ENCODE assay signal across 17 cellular contexts in genomic region chr10:132708936-132709335, GRCh38.
DNase-seq lines count a peak whose midpoint lies in the region; ATAC-seq and TF ChIP-seq lines count a peak whose summit lies in the region.
"Had no signal": no experiment of that assay in that cellular context is flagged by ENCODE, and none has a peak within 500 bp of the region (broad histone marks: within the 10 kb centered on the region; RNA-seq: fewer than 3 reads in every experiment).

No MANE protein-coding gene starts in this region.

- H3K9me3 Mint-ChIP-seq in CD14-positive monocyte (peaks cover 17 to 32% (median 20%) of the 10 kb centered on the region in 7 donors), endodermal cell (peaks cover 37% of the 10 kb centered on the region)

- H3K27me3 ChIP-seq in BE2C (no peaks in the 10 kb centered on the region), endodermal cell (ENCODE audit: control insufficient read depth, insufficient read depth, low read length, poor library complexity, severe bottlenecking) (no peaks in the 10 kb centered on the region)
- H3K27me3 ChIP-seq: SJSA1 had no signal

- H3K4me3 ChIP-seq in BE2C (ENCODE audit: low read depth, low read length), result no peak overlapping the region
- no peak overlapping the region for H3K4me3 ChIP-seq in endodermal cell (ENCODE audit: low read length)
- H3K4me3 ChIP-seq: GM12878, SJSA1 had no signal

- no peak overlapping the region for H3K27ac ChIP-seq in endodermal cell (ENCODE audit: low read depth, low read length)
- H3K27ac ChIP-seq: SJSA1 had no signal

- intact Hi-C loops in CD14-positive monocyte (cut with micrococcal nuclease) (no loop called here), posterior vena cava (cut with DNase I) (no loop called here)

- H3K36me3 ChIP-seq in BE2C, result no peaks in the 10 kb centered on the region
- no peaks in the 10 kb centered on the region for H3K36me3 ChIP-seq in endodermal cell (ENCODE audit: control insufficient read depth, insufficient read depth, low read length)

- ATAC-seq in GM21515 (IDR thresholded peaks at IDR 0.05; ENCODE audit: unreplicated experiment) (no peak), esophagus mucosa (no peak)
- ATAC-seq: GM12878, HCT116 had no signal

- no peak overlapping the region for H3K27ac Mint-ChIP-seq in CD14-positive monocyte
- no peak overlapping the region for H3K27ac Mint-ChIP-seq in endodermal cell

- H3K36me3 Mint-ChIP-seq in CD14-positive monocyte (peaks cover 77 to 89% of the 10 kb centered on the region in 2 donors), endodermal cell (ENCODE audit: low read depth) (peaks cover 55% of the 10 kb centered on the region)

- peaks cover 0 to 2% (median 0%) of the 10 kb centered on the region in 3 donors for H3K27me3 Mint-ChIP-seq in CD14-positive monocyte (ENCODE audit: low read depth in 3 of 3)
- no peaks in the 10 kb centered on the region for H3K27me3 Mint-ChIP-seq in endodermal cell (ENCODE audit: insufficient read depth)

- H3K9me3 ChIP-seq in BE2C (no peaks in the 10 kb centered on the region), endodermal cell (ENCODE audit: control insufficient read depth, low read length) (peaks cover 18% of the 10 kb centered on the region)

- H3K9ac ChIP-seq in endodermal cell (ENCODE audit: extremely low read depth, low read length, poor library complexity, severe bottlenecking), result no peak overlapping the region

- WGBS in endodermal cell (ENCODE audit: insufficient coverage in 1 of 2, insufficient read length in 1 of 2), 2 experiments, result 90% methylated on average over 2 to 4 of the region's 4 CpGs

- H3K4me1 ChIP-seq in BE2C (no peaks in the 10 kb centered on the region), endodermal cell (ENCODE audit: control insufficient read depth, insufficient read depth, low read length) (no peaks in the 10 kb centered on the region)

- no peak for TF ChIP-seq CTCF in BE2C (IDR thresholded peaks at IDR 0.05; ENCODE audit: low read depth, low read length)
- no peak for TF ChIP-seq CTCF in CD14-positive monocyte (IDR thresholded peaks at IDR 0.05)
- no peak for TF ChIP-seq CTCF in endodermal cell (conservative IDR thresholded peaks at IDR 0.05)

- DNase-seq in BE2C (peak; percentile 3), CD14-positive monocyte (ENCODE audit: low spot score) (peak; percentile 38), endodermal cell (peak; percentile 27), posterior vena cava (ENCODE audit: low spot score) (peak; percentile 23), AG08396 (ENCODE audit: low spot score) (no peak), C1 segment of cervical spinal cord (lab: John Stamatoyannopoulos, UW) (no peak)
- DNase-seq: COR-L47, DMS53, IMR-90, Kasumi-1, NCI-H1930, NCI-H2171 had no signal

- H3K4me3 Mint-ChIP-seq in CD14-positive monocyte (no peak overlapping the region), endodermal cell (no peak overlapping the region)

- no peaks in the 10 kb centered on the region for H3K4me1 Mint-ChIP-seq in CD14-positive monocyte
- no peaks in the 10 kb centered on the region for H3K4me1 Mint-ChIP-seq in endodermal cell

Comparison
In these comparisons a context has a peak if more than half of its experiments do, and no peak if none do; other contexts are left out.
1. DNase-seq: peak in BE2C (single experiment), CD14-positive monocyte (single experiment), endodermal cell (single experiment) and posterior vena cava (single experiment); none in AG08396 (single experiment) and C1 segment of cervical spinal cord (0 of 14).